In genomic region chr6:22436134-22436533, GRCh38 we compare ENCODE assay signal across 16 cellular contexts.
DNase-seq lines count a peak whose midpoint lies in the region; ATAC-seq and TF ChIP-seq lines count a peak whose summit lies in the region.
"Had no signal": no experiment of that assay in that cellular context is flagged by ENCODE, and none has a peak within 500 bp of the region (broad histone marks: within the 10 kb centered on the region; RNA-seq: fewer than 3 reads in every experiment).

No MANE protein-coding gene starts in this region.

- H3K9me3 Mint-ChIP-seq in stimulated activated memory B cell treated with anti-CD40 and anti-IgM and Interleukin-4, amounts not matched to agents 10 μg/mL and 1 μg/mL and 100 μg/mL, for 72 hours = peaks cover 6% of the 10 kb centered on the region

- peak overlapping the region; percentile 12 for H3K27ac ChIP-seq in mammary epithelial cell (ENCODE audit: insufficient read depth, low read depth, low read length)
- peak overlapping the region; percentile 47 for H3K27ac ChIP-seq in foreskin keratinocyte
- H3K27ac ChIP-seq in smooth muscle cell (ENCODE audit: low read depth) = no peak overlapping the region
- H3K27ac ChIP-seq: BLaER1 had no signal

- H2AFZ ChIP-seq in mammary epithelial cell (ENCODE audit: low read depth, low read length) (no peak overlapping the region), smooth muscle cell (ENCODE audit: low read depth) (no peak overlapping the region)

- H3K27me3 ChIP-seq in mammary epithelial cell (ENCODE audit: insufficient read depth, low read length) (no peaks in the 10 kb centered on the region), foreskin keratinocyte (no peaks in the 10 kb centered on the region), smooth muscle cell (ENCODE audit: low read depth) (no peaks in the 10 kb centered on the region)
- H3K27me3 ChIP-seq: BLaER1 had no signal

- dilution Hi-C loops in mammary epithelial cell (cut with HindIII; ENCODE audit: low sequenced_read_pairs) = no loop called here

- 14% methylated on average over 2 of the region's 2 CpGs for WGBS in mammary epithelial cell (ENCODE audit: low coverage, missing lambda C conversion rate)
- WGBS in smooth muscle cell (ENCODE audit: low lambda C conversion rate) = 85% methylated on average over 2 of the region's 2 CpGs

- H3K9ac ChIP-seq in mammary epithelial cell (ENCODE audit: insufficient read depth, low read length) (no peak overlapping the region), smooth muscle cell (ENCODE audit: low read depth) (no peak overlapping the region)
- H3K9ac ChIP-seq: BLaER1 had no signal

- BruUV-seq in mammary epithelial cell (replicated peaks; lab: Mats Ljungman, UMichigan) = no TSS peak

- no peak overlapping the region for H3K4me3 Mint-ChIP-seq in stimulated activated memory B cell treated with anti-CD40 and anti-IgM and Interleukin-4, amounts not matched to agents 10 μg/mL and 1 μg/mL and 100 μg/mL, for 72 hours
- H3K4me3 Mint-ChIP-seq: CD8-positive, alpha-beta memory T cell; HFFc6 had no signal

- H3K4me2 ChIP-seq in mammary epithelial cell (ENCODE audit: insufficient read depth, low read depth, low read length) (peak overlapping the region; percentile 51), smooth muscle cell (no peak overlapping the region)
- H3K4me2 ChIP-seq: BLaER1 had no signal

- no peaks in the 10 kb centered on the region for H3K27me3 Mint-ChIP-seq in stimulated activated memory B cell treated with anti-CD40 and anti-IgM and Interleukin-4, amounts not matched to agents 10 μg/mL and 1 μg/mL and 100 μg/mL, for 72 hours

- H3K27ac Mint-ChIP-seq in stimulated activated memory B cell treated with anti-CD40 and anti-IgM and Interleukin-4, amounts not matched to agents 10 μg/mL and 1 μg/mL and 100 μg/mL, for 72 hours = no peak overlapping the region
- H3K27ac Mint-ChIP-seq: CD8-positive, alpha-beta memory T cell; HFFc6 had no signal

- CTCF ChIA-PET in mammary epithelial cell (lab: Charles Lee; ENCODE audit: low non-redundant PET) = no interaction called here

- DNase-seq in NCI-H2171 treated with DMSO at 0.1 percent for 48 hours (lab: John Stamatoyannopoulos, UW) (peak; percentile 8), NCI-H2171 (lab: John Stamatoyannopoulos, UW) (no peak), mammary epithelial cell (peak; percentile 76), foreskin keratinocyte (peak; percentile 69 to 85), smooth muscle cell (lab: John Stamatoyannopoulos, UW; ENCODE audit: unreplicated experiment) (no peak)
- DNase-seq: 8988T; AML-193; Caco-2; CD8-positive, alpha-beta memory T cell; DND-41; GDM1; HCEC 1CT; HFFc6 had no signal

- TF ChIP-seq CTCF in mammary epithelial cell (conservative IDR thresholded peaks at IDR 0.05 in 1 of 2, IDR thresholded peaks at IDR 0.05 in 1 of 2; ENCODE audit: extremely low read depth in 1 of 2, insufficient read depth in 1 of 2, low read depth in 1 of 2, low read length in 2 of 2) (no peak), foreskin keratinocyte (conservative IDR thresholded peaks at IDR 0.05) (no peak), smooth muscle cell (IDR thresholded peaks at IDR 0.05; ENCODE audit: borderline replicate concordance, insufficient read depth, poor library complexity, severe bottlenecking) (no peak)

- intact Hi-C loops in mammary epithelial cell (cut with micrococcal nuclease) = no loop called here

- H3K36me3 Mint-ChIP-seq in stimulated activated memory B cell treated with anti-CD40 and anti-IgM and Interleukin-4, amounts not matched to agents 10 μg/mL and 1 μg/mL and 100 μg/mL, for 72 hours = no peaks in the 10 kb centered on the region
- H3K36me3 Mint-ChIP-seq: CD8-positive, alpha-beta memory T cell had no signal

- peaks cover 5% of the 10 kb centered on the region for H3K4me1 ChIP-seq in mammary epithelial cell (ENCODE audit: insufficient read depth, low read length)
- peaks cover 11% of the 10 kb centered on the region for H3K4me1 ChIP-seq in foreskin keratinocyte
- H3K4me1 ChIP-seq in smooth muscle cell (ENCODE audit: low read depth) = no peaks in the 10 kb centered on the region
- H3K4me1 ChIP-seq: BLaER1, Caco-2 had no signal

- in situ Hi-C loops in mammary epithelial cell (cut with MboI; ENCODE audit: low sequenced_read_pairs in 2 of 2) = no loop called here

- peak; percentile 96 for ATAC-seq in foreskin keratinocyte
- no peak for ATAC-seq in GM19467 (IDR thresholded peaks at IDR 0.05; ENCODE audit: unreplicated experiment)
- ATAC-seq in stimulated activated memory B cell treated with anti-CD40 and anti-IgM and Interleukin-4, amounts not matched to agents 10 μg/mL and 1 μg/mL and 100 μg/mL, for 72 hours = no peak

- no peaks in the 10 kb centered on the region for H3K9me3 ChIP-seq in mammary epithelial cell (replicated peaks; ENCODE audit: insufficient read depth, low read length)
- no peaks in the 10 kb centered on the region for H3K9me3 ChIP-seq in smooth muscle cell (replicated peaks; ENCODE audit: low read depth)
- H3K9me3 ChIP-seq: BLaER1, Caco-2 had no signal

- H4K20me1 ChIP-seq in mammary epithelial cell (ENCODE audit: insufficient read depth, low read length) (no peaks in the 10 kb centered on the region), smooth muscle cell (ENCODE audit: low read depth) (no peaks in the 10 kb centered on the region)
- H4K20me1 ChIP-seq: BLaER1 had no signal

- no peaks in the 10 kb centered on the region for H3K36me3 ChIP-seq in mammary epithelial cell (ENCODE audit: insufficient read depth, low read length)
- no peaks in the 10 kb centered on the region for H3K36me3 ChIP-seq in smooth muscle cell (ENCODE audit: low read depth)
- H3K36me3 ChIP-seq: BLaER1 had no signal

- no peaks in the 10 kb centered on the region for H3K79me2 ChIP-seq in mammary epithelial cell (ENCODE audit: insufficient read depth, low read length)
- no peaks in the 10 kb centered on the region for H3K79me2 ChIP-seq in smooth muscle cell (ENCODE audit: low read depth)

- H3F3A ChIP-seq in smooth muscle cell (ENCODE audit: low read depth) = peaks cover 5% of the 10 kb centered on the region

- H3K4me3 ChIP-seq in mammary epithelial cell (replicated peaks in 1 of 3; ENCODE audit: insufficient read depth in 1 of 3, low read depth in 2 of 3, low read length in 3 of 3) (no peak overlapping the region), smooth muscle cell (no peak overlapping the region)
- H3K4me3 ChIP-seq: BLaER1 had no signal

- no peaks in the 10 kb centered on the region for H3K4me1 Mint-ChIP-seq in stimulated activated memory B cell treated with anti-CD40 and anti-IgM and Interleukin-4, amounts not matched to agents 10 μg/mL and 1 μg/mL and 100 μg/mL, for 72 hours
- H3K4me1 Mint-ChIP-seq: CD8-positive, alpha-beta memory T cell had no signal

Comparison
In these comparisons a context has a peak if more than half of its experiments do, and no peak if none do; other contexts are left out.
1. DNase-seq: peak in NCI-H2171 treated with DMSO at 0.1 percent for 48 hours (single experiment), mammary epithelial cell (single experiment) and foreskin keratinocyte (2 of 2); none in NCI-H2171 (single experiment) and smooth muscle cell (single experiment).